Comparison of ENCODE assay signal across 7 cellular contexts in genomic region chr17:44007346-44008204, GRCh38. TPM values are rescaled to one million over a fixed set of nuclear protein-coding genes. Genes with fewer than 3 reads are reported as not detected.
DNase-seq lines count a peak whose midpoint lies in the region; ATAC-seq and TF ChIP-seq lines count a peak whose summit lies in the region.

No MANE protein-coding gene starts in this region.

- intact Hi-C loops in posterior vena cava (cut with DNase I): no loop called here

- peak overlapping the region; percentile 83 for H3K14ac ChIP-seq in trophoblast cell (ENCODE audit: low read length)

- TF ChIP-seq CTCF in RWPE2 (IDR thresholded peaks at IDR 0.05; ENCODE audit: poor library complexity, severe bottlenecking) (peak; percentile 22), fibroblast of pulmonary artery (IDR thresholded peaks at IDR 0.05; ENCODE audit: low read length, missing control alignments) (no peak)

- H3K9me3 ChIP-seq in RWPE2 (ENCODE audit: severe bottlenecking): no peaks in the 10 kb centered on the region
- peaks cover 7% of the 10 kb centered on the region for H3K9me3 ChIP-seq in trophoblast cell (ENCODE audit: insufficient read depth, low read depth, low read length)

- H4K8ac ChIP-seq in trophoblast cell (ENCODE audit: low read depth, low read length): peak overlapping the region; percentile 92

- H2BK5ac ChIP-seq in trophoblast cell (ENCODE audit: low read depth, low read length, poor library complexity): no peak overlapping the region

- ATAC-seq in GM21786 (IDR thresholded peaks at IDR 0.05; ENCODE audit: unreplicated experiment) (peak; percentile 3), RWPE2 (ENCODE audit: low read depth) (peak; percentile 2; the same call in 1 of the 3 replicates), GM18909 (IDR thresholded peaks at IDR 0.05; ENCODE audit: poor library complexity, unreplicated experiment) (no peak)

- peak overlapping the region; percentile 71 for H4K12ac ChIP-seq in trophoblast cell (ENCODE audit: low read depth, low read length)

- H2AFZ ChIP-seq in trophoblast cell (ENCODE audit: insufficient read depth, low read length, poor library complexity): peak overlapping the region; percentile 94

- peak overlapping the region; percentile 60 for H4K91ac ChIP-seq in trophoblast cell (ENCODE audit: low read depth, low read length)

- no peaks in the 10 kb centered on the region for H3K27me3 ChIP-seq in RWPE2 (ENCODE audit: insufficient read depth, poor library complexity, severe bottlenecking)
- H3K27me3 ChIP-seq in trophoblast cell (ENCODE audit: insufficient read depth, low read length): peaks cover 26% of the 10 kb centered on the region

- peaks cover 6% of the 10 kb centered on the region for H3K4me1 ChIP-seq in RWPE2 (ENCODE audit: insufficient read depth, poor library complexity, severe bottlenecking)
- peaks cover 24 to 25% of the 10 kb centered on the region in 2 experiments for H3K4me1 ChIP-seq in trophoblast cell (ENCODE audit: control insufficient read depth in 1 of 2, insufficient read depth in 2 of 2, low read length in 2 of 2)

- peak overlapping the region; percentile 26 for H2BK120ac ChIP-seq in trophoblast cell (ENCODE audit: insufficient read depth, low read length, poor library complexity)

- no peak overlapping the region for H3K23ac ChIP-seq in trophoblast cell (ENCODE audit: low read length)

- H3K4me2 ChIP-seq in trophoblast cell (ENCODE audit: low read length): peak overlapping the region; percentile 67

- H3K9ac ChIP-seq in trophoblast cell (ENCODE audit: low read length): peak overlapping the region; percentile 8

- DNase-seq in RWPE2 (ENCODE audit: low spot score): no peak
- DNase-seq in fibroblast of pulmonary artery (ENCODE audit: low read depth): no peak
- DNase-seq in trophoblast cell: peak in 1 of 2 donors; percentile 7
- DNase-seq in NCI-H1694 (lab: John Stamatoyannopoulos, UW): no peak
- DNase-seq in posterior vena cava (ENCODE audit: low spot score): no peak

- no peak overlapping the region for H2BK12ac ChIP-seq in trophoblast cell (ENCODE audit: low read length)

- H3K4me3 ChIP-seq in RWPE2 (ENCODE audit: severe bottlenecking) (peak overlapping the region; percentile 47), fibroblast of pulmonary artery (replicated peaks; ENCODE audit: low read depth, low read length) (peak overlapping the region; percentile 64), trophoblast cell (ENCODE audit: low read depth, low read length) (peak overlapping the region; percentile 73)

- H3K27ac ChIP-seq in RWPE2 (ENCODE audit: poor library complexity, severe bottlenecking): peak overlapping the region; percentile 64
- no peak overlapping the region for H3K27ac ChIP-seq in trophoblast cell (ENCODE audit: low read depth, low read length)

- peaks cover 3% of the 10 kb centered on the region for H3K79me2 ChIP-seq in trophoblast cell (ENCODE audit: control insufficient read depth, insufficient read depth, low read length, poor library complexity)

- H3K18ac ChIP-seq in trophoblast cell (ENCODE audit: low read length): peak overlapping the region; percentile 55

- no CpG with 5 or more reads among the region's 37 CpGs for WGBS in trophoblast cell (ENCODE audit: extremely low coverage, insufficient coverage, insufficient read length)

- peaks cover 6% of the 10 kb centered on the region for H3K79me1 ChIP-seq in trophoblast cell (ENCODE audit: low read length)

- peaks cover 28% of the 10 kb centered on the region for H3K36me3 ChIP-seq in RWPE2 (ENCODE audit: low read depth)
- peaks cover 10 to 13% of the 10 kb centered on the region in 2 experiments for H3K36me3 ChIP-seq in trophoblast cell (ENCODE audit: control insufficient read depth in 1 of 2, insufficient read depth in 2 of 2, low read length in 2 of 2)

- no peak overlapping the region for H2AK5ac ChIP-seq in trophoblast cell (ENCODE audit: low read length)

- H3K4ac ChIP-seq in trophoblast cell (ENCODE audit: low read depth, low read length): no peak overlapping the region

RNA-seq across cellular contexts. Expression of gene NAGS, which starts 3.2 kb away (rescaled TPM):
- polyA plus RNA-seq in trophoblast cell (2013): 1.1 and 1.3 TPM in 2 replicates
- 1 to 10 TPM in 1 of 2 donors, under 1 TPM in 1; 0.86 to 1.2 TPM for total RNA-seq in posterior vena cava

RNA-seq across cellular contexts. Expression of gene TMEM101, which starts 7.2 kb away (rescaled TPM):
- polyA plus RNA-seq in trophoblast cell (2013): 18.6 and 19.3 TPM in 2 replicates
- total RNA-seq in posterior vena cava: 10 to 100 TPM; 12.9 to 14.8 TPM

RNA-seq across cellular contexts. Expression of gene PYY, which starts 53.8 kb away (rescaled TPM):
- 0.07 TPM in 1 of 2 replicates, not detected in the other for polyA plus RNA-seq in trophoblast cell (2013)
- total RNA-seq in posterior vena cava: not detected

RNA-seq across cellular contexts. Expression of gene LSM12, which starts 58.9 kb away (rescaled TPM):
- polyA plus RNA-seq in trophoblast cell (2013): 86.9 and 92.3 TPM in 2 replicates
- total RNA-seq in posterior vena cava: 10 to 100 TPM; 37.5 to 38.2 TPM
